ENCODE assay signal across 8 cellular contexts in the genomic region with DNA sequence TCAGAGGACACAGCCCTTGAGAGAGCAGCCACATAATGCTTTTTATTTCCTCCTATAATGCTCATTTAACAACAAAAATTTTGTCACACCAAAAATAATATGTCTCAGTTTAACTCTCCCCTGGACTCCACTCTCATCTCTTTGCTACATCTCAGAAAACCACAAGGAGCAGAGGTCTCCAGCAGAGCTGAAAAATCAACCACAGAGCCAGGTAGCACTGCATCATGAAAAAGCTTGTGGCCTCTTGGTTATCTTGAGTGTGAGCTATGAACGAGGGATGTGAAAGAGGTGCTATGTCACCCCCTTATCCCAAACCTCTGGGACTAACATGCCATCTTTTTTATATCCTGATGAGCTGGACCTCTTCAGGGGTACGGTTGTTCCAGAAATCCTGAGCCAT. TPM values are rescaled to one million over a fixed set of nuclear protein-coding genes. Genes with fewer than 3 reads are reported as not detected.
"Had no signal": no experiment of that assay in that cellular context is flagged by ENCODE, and none has a peak within 500 bp of the region (broad histone marks: within the 10 kb centered on the region; RNA-seq: fewer than 3 reads in every experiment).

No MANE protein-coding gene starts in this region.

- H3K4me3 ChIP-seq: GM23248, HAP-1 had no signal

- H3K4me1 ChIP-seq: HAP-1 had no signal

- H3K36me3 ChIP-seq: HAP-1 had no signal

- H3K27ac ChIP-seq: GM23248, HL-60 had no signal

- H3K9me3 ChIP-seq: HAP-1 had no signal

- DNase-seq: GM23248, GOT3, H7, HFFc6, KBM-7 had no signal

RNA-seq across cellular contexts. Expression of a gene that starts 44.4 kb away (rescaled TPM):
- total RNA-seq: HepG2 had no signal
